In the genomic region with DNA sequence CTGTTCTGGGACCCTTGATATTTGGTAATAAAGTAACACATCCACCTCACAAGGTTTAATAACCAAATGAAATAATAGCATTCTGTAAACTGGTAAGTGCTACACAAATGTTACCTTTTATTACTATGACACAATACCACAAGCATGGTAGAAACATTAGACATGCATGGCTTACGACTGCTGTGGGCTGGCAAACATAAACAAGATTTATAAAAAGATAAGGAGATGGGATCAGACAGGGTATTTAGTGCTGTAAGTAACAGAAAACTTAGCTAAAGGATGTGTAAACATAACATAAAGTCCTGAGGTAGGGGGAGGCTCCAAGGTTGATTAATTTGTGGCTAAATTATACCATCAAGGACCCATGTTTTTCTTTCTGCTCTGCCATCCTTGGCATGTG, we compare ENCODE assay signal across 1 cellular context.
TF ChIP-seq lines count a peak whose summit lies in the region.

No MANE protein-coding gene starts in this region.

TF ChIP-seq in HEK293, 187 proteins besides CTCF, POLR2A, EP300 and RAD21 (continued from another document):
- 0 out of 2 replicates have a peak, but pooled peaks have one; percentile 22 for TF ChIP-seq KLF8 (tag by site-specific recombination; IDR thresholded peaks at IDR 0.05)
- TF ChIP-seq, protein P1, sequence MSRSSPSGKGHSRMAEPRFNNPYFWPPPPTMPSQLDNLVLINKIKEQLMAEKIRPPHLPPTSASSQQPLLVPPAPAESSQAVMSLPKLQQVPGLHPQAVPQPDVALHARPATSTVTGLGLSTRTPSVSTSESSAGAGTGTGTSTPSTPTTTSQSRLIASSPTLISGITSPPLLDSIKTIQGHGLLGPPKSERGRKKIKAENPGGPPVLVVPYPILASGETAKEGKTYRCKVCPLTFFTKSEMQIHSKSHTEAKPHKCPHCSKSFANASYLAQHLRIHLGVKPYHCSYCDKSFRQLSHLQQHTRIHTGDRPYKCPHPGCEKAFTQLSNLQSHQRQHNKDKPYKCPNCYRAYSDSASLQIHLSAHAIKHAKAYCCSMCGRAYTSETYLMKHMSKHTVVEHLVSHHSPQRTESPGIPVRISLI (tag by site-specific recombination; IDR thresholded peaks at IDR 0.05), result 0 out of 2 replicates have a peak, but pooled peaks have one; percentile 43
- peak; percentile 53; the same call in 1 of the 2 replicates for TF ChIP-seq SP7 (tag by site-specific recombination; IDR thresholded peaks at IDR 0.05)
- peak; percentile 45; the same call in 1 of the 2 replicates for TF ChIP-seq HOXD13 (CRISPR knock-in tag; IDR thresholded peaks at IDR 0.05; ENCODE audit: borderline replicate concordance)
